ENCODE assay signal across 11 cellular contexts in genomic region chr10:132938472-132939329, GRCh38.
DNase-seq lines count a peak whose midpoint lies in the region; TF ChIP-seq lines count a peak whose summit lies in the region.
"Had no signal": no experiment of that assay in that cellular context is flagged by ENCODE, and none has a peak within 500 bp of the region (broad histone marks: within the 10 kb centered on the region; RNA-seq: fewer than 3 reads in every experiment).

No MANE protein-coding gene starts in this region.

- H3K4me1 ChIP-seq in HEK293 (ENCODE audit: control insufficient read depth, insufficient read depth, low read length): no peaks in the 10 kb centered on the region

- no peak overlapping the region for H3K27ac Mint-ChIP-seq in nephron
- H3K27ac Mint-ChIP-seq: activated naive CD8-positive, alpha-beta T cell had no signal

- no peaks in the 10 kb centered on the region for H3K9me3 Mint-ChIP-seq in nephron
- H3K9me3 Mint-ChIP-seq: CD4-positive, CD25-positive, alpha-beta regulatory T cell had no signal

- peaks cover 5% of the 10 kb centered on the region for H3K4me1 Mint-ChIP-seq in nephron

- in situ Hi-C loops in astrocyte of the cerebellum (cut with HindIII; ENCODE audit: low sequenced_read_pairs): no loop called here

- H3K36me3 ChIP-seq in HEK293 (ENCODE audit: control insufficient read depth in 2 of 2, insufficient read depth in 1 of 2, low read length in 2 of 2): no peaks in the 10 kb centered on the region

- no peak overlapping the region for H3K4me3 ChIP-seq in HEK293 (ENCODE audit: low read depth, low read length)
- H3K4me3 ChIP-seq in astrocyte of the cerebellum (ENCODE audit: low read depth, low read length): no peak overlapping the region

- CTCF ChIA-PET in HEK293 (lab: Yijun Ruan, JAX): interaction anchor here (0.9 to 2.9 kb wide), 3 partner anchors 33 to 186 kb away, joined by 3 to 16 read pairs (median 3); no protein-coding TSS in a partner anchor

- DNase-seq in NCI-H2227 (lab: John Stamatoyannopoulos, UW; ENCODE audit: unreplicated experiment) (peak; percentile 1), NCI-H2227 treated with DMSO at 0.1 percent for 48 hours (lab: John Stamatoyannopoulos, UW) (no peak), astrocyte of the cerebellum (ENCODE audit: low read depth) (no peak), SHP77 treated with DMSO at 0.1 percent for 48 hours (lab: John Stamatoyannopoulos, UW) (no peak), EL (no peak), middle frontal gyrus (ENCODE audit: extremely low spot score, low spot score) (no peak)
- DNase-seq: CD4-positive, CD25-positive, alpha-beta regulatory T cell; NCI-H187 treated with DMSO at 0.1 percent for 48 hours had no signal

- H3K36me3 Mint-ChIP-seq in nephron (ENCODE audit: low read depth): no peaks in the 10 kb centered on the region
- H3K36me3 Mint-ChIP-seq: activated naive CD8-positive, alpha-beta T cell; CD4-positive, CD25-positive, alpha-beta regulatory T cell had no signal

- POLR2A ChIA-PET in HEK293 (lab: Yijun Ruan, JAX): no interaction called here

- no peaks in the 10 kb centered on the region for H3K9me3 ChIP-seq in HEK293 (ENCODE audit: control insufficient read depth, insufficient read depth, low read depth, low read length)

- peaks cover 16% of the 10 kb centered on the region for H3K27me3 Mint-ChIP-seq in nephron (ENCODE audit: low read depth)

- peak overlapping the region; percentile 19 to 56 (median 38) for H3K4me3 Mint-ChIP-seq in nephron
- H3K4me3 Mint-ChIP-seq: activated naive CD8-positive, alpha-beta T cell; CD4-positive, CD25-positive, alpha-beta regulatory T cell had no signal

- H3K27ac ChIP-seq in HEK293 (ENCODE audit: extremely low read depth, low read depth, low read length): no peak overlapping the region

- TF ChIP-seq CTCF in HEK293 (tag by site-specific recombination; IDR thresholded peaks at IDR 0.05) (peak; percentile 45; the same call in 1 of the 2 replicates), astrocyte of the cerebellum (IDR thresholded peaks at IDR 0.05; ENCODE audit: low read depth, low read length, missing control alignments) (peak; percentile 49), nephron (IDR thresholded peaks at IDR 0.05; ENCODE audit: unreplicated experiment in 3 of 3) (peak; percentile 37 to 49 (median 38))

TF ChIP-seq in HEK293, 187 proteins besides CTCF, POLR2A, EP300 and RAD21:
- TF ChIP-seq ZNF654 (tag by site-specific recombination; IDR thresholded peaks at IDR 0.05; ENCODE audit: low read depth) (peak; percentile 38), ZNF169 (tag by site-specific recombination; IDR thresholded peaks at IDR 0.05) (no peak)
- TF ChIP-seq, protein P1, sequence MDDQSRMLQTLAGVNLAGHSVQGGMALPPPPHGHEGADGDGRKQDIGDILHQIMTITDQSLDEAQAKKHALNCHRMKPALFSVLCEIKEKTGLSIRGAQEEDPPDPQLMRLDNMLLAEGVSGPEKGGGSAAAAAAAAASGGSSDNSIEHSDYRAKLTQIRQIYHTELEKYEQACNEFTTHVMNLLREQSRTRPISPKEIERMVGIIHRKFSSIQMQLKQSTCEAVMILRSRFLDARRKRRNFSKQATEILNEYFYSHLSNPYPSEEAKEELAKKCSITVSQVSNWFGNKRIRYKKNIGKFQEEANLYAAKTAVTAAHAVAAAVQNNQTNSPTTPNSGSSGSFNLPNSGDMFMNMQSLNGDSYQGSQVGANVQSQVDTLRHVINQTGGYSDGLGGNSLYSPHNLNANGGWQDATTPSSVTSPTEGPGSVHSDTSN (CRISPR knock-in tag; IDR thresholded peaks at IDR 0.05): no peak
- TF ChIP-seq, protein P2, sequence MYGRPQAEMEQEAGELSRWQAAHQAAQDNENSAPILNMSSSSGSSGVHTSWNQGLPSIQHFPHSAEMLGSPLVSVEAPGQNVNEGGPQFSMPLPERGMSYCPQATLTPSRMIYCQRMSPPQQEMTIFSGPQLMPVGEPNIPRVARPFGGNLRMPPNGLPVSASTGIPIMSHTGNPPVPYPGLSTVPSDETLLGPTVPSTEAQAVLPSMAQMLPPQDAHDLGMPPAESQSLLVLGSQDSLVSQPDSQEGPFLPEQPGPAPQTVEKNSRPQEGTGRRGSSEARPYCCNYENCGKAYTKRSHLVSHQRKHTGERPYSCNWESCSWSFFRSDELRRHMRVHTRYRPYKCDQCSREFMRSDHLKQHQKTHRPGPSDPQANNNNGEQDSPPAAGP (tag by site-specific recombination; IDR thresholded peaks at IDR 0.05): 0 out of 2 replicates have a peak, but pooled peaks have one; percentile 40
